In the genomic region with DNA sequence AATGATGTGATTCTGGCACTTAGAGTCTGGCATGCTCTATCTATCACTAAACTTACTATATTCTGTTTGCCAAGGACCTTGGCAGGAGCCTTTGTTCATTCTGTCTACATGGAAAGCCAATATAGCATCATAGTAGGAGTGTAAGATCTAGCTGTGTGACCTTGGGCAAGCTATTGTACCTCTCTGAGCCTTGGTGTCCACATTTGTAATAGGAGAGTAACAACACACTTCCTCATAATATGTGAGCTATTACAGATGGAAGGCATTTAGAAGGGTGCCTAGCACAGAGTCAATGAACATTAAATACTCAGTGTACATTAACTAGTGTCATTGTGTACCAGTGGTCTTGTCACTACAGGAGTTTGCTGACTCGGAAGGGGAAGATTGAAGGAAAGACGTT, we compare ENCODE assay signal across 23 cellular contexts.
"Had no signal": no experiment of that assay in that cellular context is flagged by ENCODE, and none has a peak within 500 bp of the region (broad histone marks: within the 10 kb centered on the region; RNA-seq: fewer than 3 reads in every experiment).

No MANE protein-coding gene starts in this region.

- DNase-seq: activated B cell treated with CpG ODN at 0.5 μM for 24 hours; activated CD4-positive, alpha-beta memory T cell treated with anti-CD3 and anti-CD28 coated beads for 36 hours; activated CD4-positive, alpha-beta T cell treated with anti-CD3 and anti-CD28 coated beads for 1 hour; activated CD4-positive, alpha-beta T cell treated with anti-CD3 and anti-CD28 coated beads, Interleukin-2, amount 10 ng/mL, durations not matched to agents 7 days and 5 days; activated CD8-positive, alpha-beta memory T cell treated with anti-CD3 and anti-CD28 coated beads for 24 hours; activated effector memory CD4-positive, alpha-beta T cell treated with anti-CD3 and anti-CD28 coated beads, Interleukin-2, amount 50 U/mL, for 16 hours; activated naive CD4-positive, alpha-beta T cell treated with Interleukin-2 at 50 U/mL for 16 hours; activated naive CD8-positive, alpha-beta T cell treated with anti-CD3 and anti-CD28 coated beads, Interleukin-2, amount 50 U/mL, for 24 hours; activated T-cell treated with anti-CD3 and anti-CD28 coated beads, Interleukin-2, amount 50 U/mL, for 4 hours; amniotic stem cell; Kasumi-1; KBM-7; NCI-H1105 treated with DMSO at 0.1 percent for 48 hours; NCI-H1436 treated with DMSO at 0.1 percent for 48 hours; NCI-H187; NCI-H2081; NCI-H524; PC-3; SHP77 treated with DMSO at 0.1 percent for 48 hours; T-cell; T-helper 2 cell; T1000 had no signal

- ATAC-seq: activated naive CD4-positive, alpha-beta T cell treated with anti-CD3 and anti-CD28 coated beads, Interleukin-2, amount 50 U/mL, for 72 hours; activated naive CD8-positive, alpha-beta T cell treated with anti-CD3 and anti-CD28 coated beads, Interleukin-2, amount 50 U/mL, for 24 hours; activated T-cell treated with anti-CD3 and anti-CD28 coated beads, Interleukin-2, amount 50 U/mL, for 4 hours; PC-3; T-cell had no signal
